In the genomic region with DNA sequence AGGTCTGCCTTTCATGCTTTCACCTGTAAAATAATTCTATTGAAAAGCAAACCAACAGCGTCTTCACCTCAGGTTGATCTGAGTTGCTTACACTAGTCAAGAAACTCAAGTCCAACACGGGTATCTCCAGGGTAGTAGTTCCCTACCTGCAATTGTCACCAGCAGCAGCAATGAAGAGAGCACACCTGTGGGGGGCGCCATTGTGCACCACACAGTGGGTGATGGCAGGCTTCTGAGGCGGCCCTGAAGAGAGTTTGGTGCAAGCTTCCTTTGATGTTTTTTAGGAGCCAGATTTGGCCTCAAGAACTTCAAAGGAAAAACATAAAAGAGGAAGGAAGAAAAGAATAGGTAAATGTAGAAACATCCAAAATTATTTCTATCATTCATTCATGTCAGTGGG, we compare ENCODE assay signal across 13 cellular contexts. TPM values are rescaled to one million over a fixed set of nuclear protein-coding genes. Genes with fewer than 3 reads are reported as not detected.
A peak's percentile ranks its signal among the peaks of the same experiment; 100 is the strongest.
DNase-seq lines count a peak whose midpoint lies in the region; ATAC-seq and TF ChIP-seq lines count a peak whose summit lies in the region.
"Had no signal": no experiment of that assay in that cellular context is flagged by ENCODE, and none has a peak within 500 bp of the region (broad histone marks: within the 10 kb centered on the region; RNA-seq: fewer than 3 reads in every experiment).

No MANE protein-coding gene starts in this region.

- no peak for ATAC-seq in activated naive CD4-positive, alpha-beta T cell treated with anti-CD3 and anti-CD28 coated beads, Interleukin-2, amount 50 U/mL, for 72 hours
- no peak for ATAC-seq in HG03175 (IDR thresholded peaks at IDR 0.05; ENCODE audit: unreplicated experiment)
- ATAC-seq: upper lobe of right lung had no signal

- no peaks in the 10 kb centered on the region for H3K4me1 Mint-ChIP-seq in activated naive CD4-positive, alpha-beta T cell treated with anti-CD3 and anti-CD28 coated beads, Interleukin-2, amount 10 ng/mL, durations not matched to agents 7 days and 5 days
- H3K4me1 Mint-ChIP-seq: B cell had no signal

- H3K9me3 ChIP-seq in WERI-Rb-1 (ENCODE audit: severe bottlenecking) = no peaks in the 10 kb centered on the region
- H3K9me3 ChIP-seq: upper lobe of right lung had no signal

- H3K9me3 Mint-ChIP-seq in activated naive CD4-positive, alpha-beta T cell treated with anti-CD3 and anti-CD28 coated beads, Interleukin-2, amount 10 ng/mL, durations not matched to agents 7 days and 5 days = no peaks in the 10 kb centered on the region
- H3K9me3 Mint-ChIP-seq in activated naive CD4-positive, alpha-beta T cell treated with anti-CD3 and anti-CD28 coated beads, Interleukin-2, amount 50 U/mL, for 72 hours = no peaks in the 10 kb centered on the region

- no peaks in the 10 kb centered on the region for H3K36me3 Mint-ChIP-seq in activated naive CD4-positive, alpha-beta T cell treated with anti-CD3 and anti-CD28 coated beads, Interleukin-2, amount 10 ng/mL, durations not matched to agents 7 days and 5 days
- H3K36me3 Mint-ChIP-seq in activated naive CD4-positive, alpha-beta T cell treated with anti-CD3 and anti-CD28 coated beads, Interleukin-2, amount 50 U/mL, for 72 hours = no peaks in the 10 kb centered on the region

- DNase-seq in activated naive CD4-positive, alpha-beta T cell treated with anti-CD3 and anti-CD28 coated beads, Interleukin-2, amount 10 ng/mL, durations not matched to agents 7 days and 5 days = peak; percentile 24
- DNase-seq in activated naive CD4-positive, alpha-beta T cell treated with anti-CD3 and anti-CD28 coated beads, Interleukin-2, amount 50 U/mL, for 72 hours (ENCODE audit: low spot score in 2 of 2) = no peak
- no peak for DNase-seq in HFF-Myc (ENCODE audit: extremely low read depth, low read depth)
- no peak for DNase-seq in WERI-Rb-1
- peak; percentile 34 for DNase-seq in stimulated activated CD8-positive, alpha-beta memory T cell treated with anti-CD3 and anti-CD28 coated beads, Interleukin-4, amount 100 ng/mL, for 48 hours
- no peak for DNase-seq in DMS114 treated with DMSO at 0.1 percent for 48 hours (lab: John Stamatoyannopoulos, UW; ENCODE audit: unreplicated experiment)
- DNase-seq in AG20443 (ENCODE audit: low spot score) = no peak
- DNase-seq: activated gamma-delta T cell treated with Interleukin-2 at 50 U/mL for 16 hours, kidney, NCI-H1048, upper lobe of right lung had no signal

- H3K27ac ChIP-seq in WERI-Rb-1 = no peak overlapping the region
- H3K27ac ChIP-seq: upper lobe of right lung had no signal

- CTCF ChIA-PET in activated naive CD4-positive, alpha-beta T cell treated with anti-CD3 and anti-CD28 coated beads, Interleukin-2, amount 10 ng/mL, durations not matched to agents 7 days and 5 days (lab: Charles Lee) = interaction anchor here (0.7 to 0.9 kb wide), 2 partner anchors 17 to 19 kb away, joined by 4 read pairs; no protein-coding TSS in a partner anchor

- H3K27me3 Mint-ChIP-seq in activated naive CD4-positive, alpha-beta T cell treated with anti-CD3 and anti-CD28 coated beads, Interleukin-2, amount 10 ng/mL, durations not matched to agents 7 days and 5 days = peaks cover 20% of the 10 kb centered on the region
- H3K27me3 Mint-ChIP-seq: B cell had no signal

- H3K4me3 ChIP-seq in HFF-Myc (replicated peaks; ENCODE audit: low read depth, low read length) = no peak overlapping the region
- no peak overlapping the region for H3K4me3 ChIP-seq in WERI-Rb-1 (ENCODE audit: low read depth, low read length)
- H3K4me3 ChIP-seq: upper lobe of right lung had no signal

- H3K27me3 ChIP-seq in WERI-Rb-1 (ENCODE audit: insufficient read depth, low read depth, severe bottlenecking) = no peaks in the 10 kb centered on the region
- H3K27me3 ChIP-seq: upper lobe of right lung had no signal

- no peaks in the 10 kb centered on the region for H3K36me3 ChIP-seq in WERI-Rb-1
- H3K36me3 ChIP-seq: upper lobe of right lung had no signal

- no peak overlapping the region for H3K27ac Mint-ChIP-seq in activated naive CD4-positive, alpha-beta T cell treated with anti-CD3 and anti-CD28 coated beads, Interleukin-2, amount 10 ng/mL, durations not matched to agents 7 days and 5 days
- no peak overlapping the region for H3K27ac Mint-ChIP-seq in activated naive CD4-positive, alpha-beta T cell treated with anti-CD3 and anti-CD28 coated beads, Interleukin-2, amount 50 U/mL, for 72 hours
- H3K27ac Mint-ChIP-seq: B cell had no signal

- TF ChIP-seq CTCF in HFF-Myc (IDR thresholded peaks at IDR 0.05; ENCODE audit: low read depth, low read length, missing control alignments) (peak; percentile 29), WERI-Rb-1 (IDR thresholded peaks at IDR 0.05; ENCODE audit: low read depth, low read length) (peak; percentile 52)

- no peak overlapping the region for H3K4me3 Mint-ChIP-seq in activated naive CD4-positive, alpha-beta T cell treated with anti-CD3 and anti-CD28 coated beads, Interleukin-2, amount 10 ng/mL, durations not matched to agents 7 days and 5 days
- H3K4me3 Mint-ChIP-seq: B cell had no signal

RNA-seq across cellular contexts. Expression of a gene that starts 45.1 kb away (rescaled TPM):
- total RNA-seq in activated naive CD4-positive, alpha-beta T cell treated with anti-CD3 and anti-CD28 coated beads, Interleukin-2, amount 50 U/mL, for 72 hours = under 1 TPM in 1 of 2 donors, not detected in 1; 0.74 TPM

Comparison
In these comparisons a context has a peak if more than half of its experiments do, and no peak if none do; other contexts are left out.
1. DNase-seq: peak in activated naive CD4-positive, alpha-beta T cell treated with anti-CD3 and anti-CD28 coated beads, Interleukin-2, amount 10 ng/mL, durations not matched to agents 7 days and 5 days (single experiment) and stimulated activated CD8-positive, alpha-beta memory T cell treated with anti-CD3 and anti-CD28 coated beads, Interleukin-4, amount 100 ng/mL, for 48 hours (single experiment); none in activated naive CD4-positive, alpha-beta T cell treated with anti-CD3 and anti-CD28 coated beads, Interleukin-2, amount 50 U/mL, for 72 hours (0 of 2), HFF-Myc (single experiment), WERI-Rb-1 (single experiment), DMS114 treated with DMSO at 0.1 percent for 48 hours (single experiment) and AG20443 (single experiment).